ENCODE assay signal across 9 cellular contexts in genomic region chr9:37920471-37921167, GRCh38. TPM values are rescaled to one million over a fixed set of nuclear protein-coding genes. Genes with fewer than 3 reads are reported as not detected.
A peak's percentile ranks its signal among the peaks of the same experiment; 100 is the strongest.
DNase-seq lines count a peak whose midpoint lies in the region; ATAC-seq and TF ChIP-seq lines count a peak whose summit lies in the region.
"Had no signal": no experiment of that assay in that cellular context is flagged by ENCODE, and none has a peak within 500 bp of the region (broad histone marks: within the 10 kb centered on the region; RNA-seq: fewer than 3 reads in every experiment).

No MANE protein-coding gene starts in this region.

- no peaks in the 10 kb centered on the region for H3K79me2 ChIP-seq in trophoblast cell (ENCODE audit: control insufficient read depth, insufficient read depth, low read length, poor library complexity)

- no peak overlapping the region for H4K91ac ChIP-seq in trophoblast cell (ENCODE audit: low read depth, low read length)

- TF ChIP-seq CTCF in spleen (IDR thresholded peaks at IDR 0.05 in 8 of 11, conservative IDR thresholded peaks at IDR 0.05 in 3 of 11) = no peak

- no peak overlapping the region for H3K27ac ChIP-seq in spleen
- no peak overlapping the region for H3K27ac ChIP-seq in trophoblast cell (ENCODE audit: low read depth, low read length)

- H3K4me2 ChIP-seq in trophoblast cell (ENCODE audit: low read length) = no peak overlapping the region

- H3K4me1 ChIP-seq in spleen = peaks cover 0 to 32% (median 14%) of the 10 kb centered on the region in 6 donors
- H3K4me1 ChIP-seq in trophoblast cell (ENCODE audit: control insufficient read depth in 1 of 2, insufficient read depth in 2 of 2, low read length in 2 of 2) = peaks cover 13 to 16% of the 10 kb centered on the region in 2 experiments

- H3K27me3 ChIP-seq in spleen (replicated peaks in 1 of 7) = no peaks in the 10 kb centered on the region
- H3K27me3 ChIP-seq in trophoblast cell (ENCODE audit: insufficient read depth, low read length) = no peaks in the 10 kb centered on the region

- peaks cover 2% of the 10 kb centered on the region for H3K79me1 ChIP-seq in trophoblast cell (ENCODE audit: low read length)

- no peak overlapping the region for H3K23ac ChIP-seq in trophoblast cell (ENCODE audit: low read length)

- no peak overlapping the region for H4K8ac ChIP-seq in trophoblast cell (ENCODE audit: low read depth, low read length)

- no peaks in the 10 kb centered on the region for H3K27me3 Mint-ChIP-seq in activated naive CD4-positive, alpha-beta T cell treated with anti-CD3 and anti-CD28 coated beads for 36 hours (ENCODE audit: low read depth)
- H3K27me3 Mint-ChIP-seq in activated T-helper 17 cell treated with anti-CD3 and anti-CD28 coated beads, Interleukin-2, amount 50 U/mL, for 72 hours = no peaks in the 10 kb centered on the region

- no peak overlapping the region for H2BK12ac ChIP-seq in trophoblast cell (ENCODE audit: low read length)

- intact Hi-C loops in activated naive CD4-positive, alpha-beta T cell treated with anti-CD3 and anti-CD28 coated beads for 36 hours (cut with micrococcal nuclease) = no loop called here
- intact Hi-C loops in spleen (cut with DNase I; ENCODE audit: low total_unique reads) = no loop called here

- no peaks in the 10 kb centered on the region for H3K9me3 Mint-ChIP-seq in activated naive CD4-positive, alpha-beta T cell treated with anti-CD3 and anti-CD28 coated beads for 36 hours
- no peaks in the 10 kb centered on the region for H3K9me3 Mint-ChIP-seq in activated T-helper 17 cell treated with anti-CD3 and anti-CD28 coated beads, Interleukin-2, amount 50 U/mL, for 72 hours

- H3K9ac ChIP-seq in trophoblast cell (ENCODE audit: low read length) = no peak overlapping the region

- peak; percentile 28 for DNase-seq in activated naive CD4-positive, alpha-beta T cell treated with anti-CD3 and anti-CD28 coated beads for 36 hours
- no peak for DNase-seq in activated naive CD4-positive, alpha-beta T cell (lab: John Stamatoyannopoulos, UW)
- DNase-seq in spleen (peak; percentile 70), AG08395 (ENCODE audit: low spot score) (no peak), trophoblast cell (no peak)
- DNase-seq in stimulated activated naive CD4-positive, alpha-beta T cell treated with Interleukin-2 at 50 U/mL for 16 hours (lab: John Stamatoyannopoulos, UW) = no peak
- DNase-seq: NCI-H2081 treated with DMSO at 0.1 percent for 48 hours had no signal

- H2AK5ac ChIP-seq in trophoblast cell (ENCODE audit: low read length) = no peak overlapping the region

- no peak overlapping the region for H2BK5ac ChIP-seq in trophoblast cell (ENCODE audit: low read depth, low read length, poor library complexity)

- no peak overlapping the region for H4K12ac ChIP-seq in trophoblast cell (ENCODE audit: low read depth, low read length)

- 91 to 97% (median 91%) methylated on average over 5 of the region's 5 CpGs for WGBS in spleen, 5 donors
- no CpG with 5 or more reads among the region's 5 CpGs for WGBS in trophoblast cell (ENCODE audit: extremely low coverage, insufficient coverage, insufficient read length)

- no peak overlapping the region for H2AFZ ChIP-seq in trophoblast cell (ENCODE audit: insufficient read depth, low read length, poor library complexity)

- H3K36me3 ChIP-seq in spleen = no peaks in the 10 kb centered on the region
- peaks cover 60 to 67% of the 10 kb centered on the region in 2 experiments for H3K36me3 ChIP-seq in trophoblast cell (ENCODE audit: control insufficient read depth in 1 of 2, insufficient read depth in 2 of 2, low read length in 2 of 2)

- H2BK120ac ChIP-seq in trophoblast cell (ENCODE audit: insufficient read depth, low read length, poor library complexity) = no peak overlapping the region

- H3K14ac ChIP-seq in trophoblast cell (ENCODE audit: low read length) = no peak overlapping the region

- peak; percentile 85 for ATAC-seq in HG02885 (IDR thresholded peaks at IDR 0.05; ENCODE audit: poor library complexity, unreplicated experiment)
- ATAC-seq in activated T-helper 17 cell treated with anti-CD3 and anti-CD28 coated beads, Interleukin-2, amount 50 U/mL, for 72 hours (replicated peaks) = peak; percentile 45

- no peak overlapping the region for H3K4me3 Mint-ChIP-seq in activated naive CD4-positive, alpha-beta T cell treated with anti-CD3 and anti-CD28 coated beads for 36 hours
- H3K4me3 Mint-ChIP-seq in activated T-helper 17 cell treated with anti-CD3 and anti-CD28 coated beads, Interleukin-2, amount 50 U/mL, for 72 hours = no peak overlapping the region

- CTCF ChIA-PET in activated naive CD4-positive, alpha-beta T cell treated with anti-CD3 and anti-CD28 coated beads for 36 hours (lab: Charles Lee) = interaction anchor here (1.5 kb wide), 2 partner anchors 7 to 9 kb away, joined by 4 to 5 read pairs; no protein-coding TSS in a partner anchor

- no peaks in the 10 kb centered on the region for H3K36me3 Mint-ChIP-seq in activated naive CD4-positive, alpha-beta T cell treated with anti-CD3 and anti-CD28 coated beads for 36 hours (ENCODE audit: low read depth)
- no peaks in the 10 kb centered on the region for H3K36me3 Mint-ChIP-seq in activated T-helper 17 cell treated with anti-CD3 and anti-CD28 coated beads, Interleukin-2, amount 50 U/mL, for 72 hours (ENCODE audit: low read depth)

- H3K9me3 ChIP-seq in spleen (no peaks in the 10 kb centered on the region), trophoblast cell (ENCODE audit: insufficient read depth, low read depth, low read length) (no peaks in the 10 kb centered on the region)

- no peak overlapping the region for H3K4ac ChIP-seq in trophoblast cell (ENCODE audit: low read depth, low read length)

- no peak overlapping the region for H3K18ac ChIP-seq in trophoblast cell (ENCODE audit: low read length)

- TF ChIP-seq POLR2A in spleen (IDR thresholded peaks at IDR 0.05) = no peak

- H3K4me3 ChIP-seq in spleen (no peak overlapping the region), trophoblast cell (ENCODE audit: low read depth, low read length) (no peak overlapping the region)

- H3K4me1 Mint-ChIP-seq in activated naive CD4-positive, alpha-beta T cell treated with anti-CD3 and anti-CD28 coated beads for 36 hours (ENCODE audit: low read depth) = no peaks in the 10 kb centered on the region
- no peaks in the 10 kb centered on the region for H3K4me1 Mint-ChIP-seq in activated T-helper 17 cell treated with anti-CD3 and anti-CD28 coated beads, Interleukin-2, amount 50 U/mL, for 72 hours

- H3K27ac Mint-ChIP-seq in activated naive CD4-positive, alpha-beta T cell treated with anti-CD3 and anti-CD28 coated beads for 36 hours = no peak overlapping the region
- H3K27ac Mint-ChIP-seq in activated T-helper 17 cell treated with anti-CD3 and anti-CD28 coated beads, Interleukin-2, amount 50 U/mL, for 72 hours = peak overlapping the region; percentile 6

RNA-seq across cellular contexts. Expression of gene SLC25A51, which starts 16.7 kb away (rescaled TPM):
- total RNA-seq in activated naive CD4-positive, alpha-beta T cell treated with anti-CD3 and anti-CD28 coated beads for 36 hours = 10 to 100 TPM; 20.0 to 20.3 TPM
- total RNA-seq in activated T-helper 17 cell treated with anti-CD3 and anti-CD28 coated beads, Interleukin-2, amount 50 U/mL, for 72 hours = 10 to 100 TPM; 20.4 to 34.7 TPM
- 10 to 100 TPM; 22.3 to 36.9 (median 32.9) TPM for total RNA-seq in spleen
- polyA plus RNA-seq in spleen = 1 to 10 TPM; 3.7 to 7.4 (median 5.1) TPM
- polyA plus RNA-seq in trophoblast cell (2013) = 12.2 and 12.4 TPM in 2 replicates

Comparison
In these comparisons a context has a peak if more than half of its experiments do, and no peak if none do; other contexts are left out.
1. DNase-seq: peak in activated naive CD4-positive, alpha-beta T cell treated with anti-CD3 and anti-CD28 coated beads for 36 hours (single experiment) and spleen (single experiment); none in activated naive CD4-positive, alpha-beta T cell (0 of 4), AG08395 (single experiment), stimulated activated naive CD4-positive, alpha-beta T cell treated with Interleukin-2 at 50 U/mL for 16 hours (single experiment) and trophoblast cell (0 of 2).